ENCODE assay signal across 26 cellular contexts in genomic region chr3:39396690-39397089, GRCh38.
"Had no signal": no experiment of that assay in that cellular context is flagged by ENCODE, and none has a peak within 500 bp of the region (broad histone marks: within the 10 kb centered on the region; RNA-seq: fewer than 3 reads in every experiment).

No MANE protein-coding gene starts in this region.

- H3K4me3 Mint-ChIP-seq: activated CD4-positive, alpha-beta memory T cell treated with anti-CD3 and anti-CD28 coated beads, Interleukin-2, amount 10 ng/mL, durations not matched to agents 7 days and 5 days; activated CD4-positive, alpha-beta T cell treated with anti-CD3 and anti-CD28 coated beads for 36 hours; activated naive CD4-positive, alpha-beta T cell treated with anti-CD3 and anti-CD28 coated beads, Interleukin-2, amount 10 ng/mL, durations not matched to agents 7 days and 5 days; activated naive CD8-positive, alpha-beta T cell treated with anti-CD3 and anti-CD28 coated beads, Interleukin-2, amount 50 U/mL, for 24 hours; brain; T-cell had no signal

- H3K27ac ChIP-seq: KMS-11, SK-N-MC, VCaP had no signal

- H3K4me2 ChIP-seq: KMS-11 had no signal

- H3K4me3 ChIP-seq: SK-N-MC had no signal

- DNase-seq: activated CD4-positive, alpha-beta memory T cell treated with anti-CD3 and anti-CD28 coated beads, Interleukin-2, amount 10 ng/mL, durations not matched to agents 7 days and 5 days; activated CD4-positive, alpha-beta T cell treated with anti-CD3 and anti-CD28 coated beads for 36 hours; activated CD4-positive, alpha-beta T cell treated with anti-CD3 and anti-CD28 coated beads, Interleukin-2, amount 50 U/mL, for 1 hour; activated CD8-positive, alpha-beta memory T cell treated with anti-CD3 and anti-CD28 coated beads, Interleukin-2, amount 50 U/mL, for 4 hours; activated gamma-delta T cell; activated naive CD4-positive, alpha-beta T cell treated with anti-CD3 and anti-CD28 coated beads, Interleukin-2, amount 10 ng/mL, durations not matched to agents 7 days and 5 days; activated naive CD8-positive, alpha-beta T cell treated with anti-CD3 and anti-CD28 coated beads, Interleukin-2, amount 50 U/mL, for 24 hours; activated T-cell treated with anti-CD3 and anti-CD28 coated beads, Interleukin-2, amount 50 U/mL, for 1 hour; amygdala; MM.1S; NCI-H1105; NCI-H1436 treated with DMSO at 0.1 percent for 48 hours; NCI-H187; NCI-H2081; NCI-H510A treated with DMSO at 0.1 percent for 48 hours; NCI-H69; NK-92 treated with Interleukin-12 subunit alpha and Interleukin-12 subunit beta, amount 100 ng/mL, for 24 hours; OCI-M1; RPMI8226; T-cell had no signal

- H3K9me3 Mint-ChIP-seq: activated CD4-positive, alpha-beta memory T cell treated with anti-CD3 and anti-CD28 coated beads, Interleukin-2, amount 10 ng/mL, durations not matched to agents 7 days and 5 days; activated naive CD4-positive, alpha-beta T cell treated with anti-CD3 and anti-CD28 coated beads, Interleukin-2, amount 10 ng/mL, durations not matched to agents 7 days and 5 days; activated naive CD8-positive, alpha-beta T cell treated with anti-CD3 and anti-CD28 coated beads, Interleukin-2, amount 50 U/mL, for 24 hours; brain; T-cell had no signal

- H3K4me1 Mint-ChIP-seq: brain had no signal

- H3K27me3 Mint-ChIP-seq: activated CD4-positive, alpha-beta memory T cell treated with anti-CD3 and anti-CD28 coated beads, Interleukin-2, amount 10 ng/mL, durations not matched to agents 7 days and 5 days; activated CD4-positive, alpha-beta T cell treated with anti-CD3 and anti-CD28 coated beads for 36 hours; activated naive CD4-positive, alpha-beta T cell treated with anti-CD3 and anti-CD28 coated beads, Interleukin-2, amount 10 ng/mL, durations not matched to agents 7 days and 5 days; activated naive CD8-positive, alpha-beta T cell treated with anti-CD3 and anti-CD28 coated beads, Interleukin-2, amount 50 U/mL, for 24 hours; T-cell had no signal

- H3K27ac Mint-ChIP-seq: activated CD4-positive, alpha-beta memory T cell treated with anti-CD3 and anti-CD28 coated beads, Interleukin-2, amount 10 ng/mL, durations not matched to agents 7 days and 5 days; activated CD4-positive, alpha-beta T cell treated with anti-CD3 and anti-CD28 coated beads for 36 hours; activated naive CD4-positive, alpha-beta T cell treated with anti-CD3 and anti-CD28 coated beads, Interleukin-2, amount 10 ng/mL, durations not matched to agents 7 days and 5 days; T-cell had no signal

- H3K9ac ChIP-seq: KMS-11 had no signal

- ATAC-seq: activated CD4-positive, alpha-beta T cell treated with anti-CD3 and anti-CD28 coated beads for 36 hours; activated naive CD8-positive, alpha-beta T cell treated with anti-CD3 and anti-CD28 coated beads, Interleukin-2, amount 50 U/mL, for 24 hours; Panc1; Right ventricle myocardium inferior; T-cell had no signal
